In the genomic region with DNA sequence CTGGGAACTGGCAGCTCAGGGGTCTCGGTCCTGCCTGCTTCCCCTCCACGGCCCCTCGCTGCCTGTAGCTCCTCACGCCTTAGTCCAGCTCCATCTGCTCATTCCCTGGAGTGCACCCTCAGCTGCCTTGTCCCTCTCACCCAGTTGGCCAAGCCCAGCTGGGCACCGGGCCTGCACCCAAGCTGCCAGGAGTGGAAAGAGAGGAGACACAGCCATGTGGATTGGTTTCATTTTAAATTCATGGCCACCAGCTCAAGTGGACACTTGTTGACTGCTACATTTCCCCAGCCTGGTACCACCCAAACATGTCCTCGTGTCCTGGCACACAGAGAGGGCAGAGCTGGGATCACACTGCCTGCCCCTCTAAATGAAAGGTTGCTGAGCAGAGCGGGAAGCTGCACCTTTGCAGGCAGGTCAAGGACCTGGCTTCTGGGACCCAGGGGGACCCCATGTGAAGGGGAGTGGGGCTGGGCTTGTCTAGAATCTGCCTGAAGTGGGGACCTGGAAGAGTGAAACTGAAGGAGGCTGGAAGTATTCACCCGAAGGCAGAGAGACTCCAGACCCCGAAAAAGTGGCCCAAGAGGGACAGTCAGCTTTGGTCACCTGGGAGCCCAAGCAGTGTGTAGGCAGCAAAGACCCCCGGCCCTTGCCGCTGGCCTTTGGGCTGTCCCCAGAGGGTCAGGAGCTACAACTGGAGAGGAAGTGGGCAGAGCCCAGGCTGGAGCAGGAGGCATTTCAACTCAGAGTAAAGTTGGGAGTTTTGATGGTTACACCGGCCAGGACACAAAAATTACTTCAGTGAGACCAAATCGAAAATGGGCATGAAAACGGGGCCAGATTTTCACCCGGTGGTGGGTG, we compare ENCODE assay signal across 11 cellular contexts. TPM values are rescaled to one million over a fixed set of nuclear protein-coding genes. Genes with fewer than 3 reads are reported as not detected.
A peak's percentile ranks its signal among the peaks of the same experiment; 100 is the strongest.
DNase-seq lines count a peak whose midpoint lies in the region; ATAC-seq and TF ChIP-seq lines count a peak whose summit lies in the region.
"Had no signal": no experiment of that assay in that cellular context is flagged by ENCODE, and none has a peak within 500 bp of the region (broad histone marks: within the 10 kb centered on the region; RNA-seq: fewer than 3 reads in every experiment).

No MANE protein-coding gene starts in this region.

- peaks cover 2% of the 10 kb centered on the region for H3K79me1 ChIP-seq in neuronal stem cell (ENCODE audit: low read depth, low read length)

- H2BK120ac ChIP-seq in neuronal stem cell (ENCODE audit: low read depth, low read length), result no peak overlapping the region

- H3K14ac ChIP-seq in neuronal stem cell (ENCODE audit: low read length), result no peak overlapping the region

- no peak for TF ChIP-seq EP300 in transverse colon (IDR thresholded peaks at IDR 0.05; ENCODE audit: low read depth)

- H3K36me3 Mint-ChIP-seq in WTC11, result no peaks in the 10 kb centered on the region
- no peaks in the 10 kb centered on the region for H3K36me3 Mint-ChIP-seq in activated CD4-positive, alpha-beta memory T cell treated with anti-CD3 and anti-CD28 coated beads, Interleukin-2, amount 10 ng/mL, durations not matched to agents 7 days and 5 days (ENCODE audit: low read depth)

- H2AFZ ChIP-seq in neuronal stem cell (ENCODE audit: low read length), result peak overlapping the region; percentile 11

- H3K36me3 ChIP-seq in neuronal stem cell (replicated peaks in 1 of 2; ENCODE audit: control insufficient read depth in 2 of 2, insufficient read depth in 2 of 2, low read length in 2 of 2) (no peaks in the 10 kb centered on the region), transverse colon (no peaks in the 10 kb centered on the region)

- in situ Hi-C loops in transverse colon (cut with MboI; ENCODE audit: low pct_ligation_motif_present in 1 of 4, low pct_unique_long_range_greater_than_20kb in 1 of 4, low sequenced_read_pairs in 3 of 4), result no loop called here

- H3K4me2 ChIP-seq in neuronal stem cell (ENCODE audit: insufficient read depth, low read length, poor library complexity, severe bottlenecking), result no peak overlapping the region

- no CpG with 5 or more reads among the region's 15 CpGs for WGBS in neuronal stem cell (ENCODE audit: extremely low coverage in 2 of 2, insufficient read length in 2 of 2, insufficient replicate concordance in 1 of 2), 2 donors
- 74 to 78% methylated on average over 4 to 15 of the region's 15 CpGs for WGBS in transverse colon (ENCODE audit: low coverage in 1 of 2), 2 donors

- H3K4ac ChIP-seq in neuronal stem cell (ENCODE audit: low read length), result no peak overlapping the region

- H3K9ac ChIP-seq in neuronal stem cell (ENCODE audit: low read depth, low read length, poor library complexity), result no peak overlapping the region

- H3K27me3 Mint-ChIP-seq in WTC11 (ENCODE audit: low read depth), result no peaks in the 10 kb centered on the region
- peaks cover 4% of the 10 kb centered on the region for H3K27me3 Mint-ChIP-seq in activated CD4-positive, alpha-beta memory T cell treated with anti-CD3 and anti-CD28 coated beads, Interleukin-2, amount 10 ng/mL, durations not matched to agents 7 days and 5 days

- no peak overlapping the region for H2BK12ac ChIP-seq in neuronal stem cell (ENCODE audit: low read length)

- H3K4me1 ChIP-seq in neuronal stem cell (ENCODE audit: control insufficient read depth in 2 of 2, insufficient read depth in 1 of 2, low read depth in 1 of 2, low read length in 2 of 2) (peaks cover 7 to 10% of the 10 kb centered on the region in 2 donors), transverse colon (peaks cover 13 to 22% (median 15%) of the 10 kb centered on the region in 4 donors)

- H3K27me3 ChIP-seq in neuronal stem cell (ENCODE audit: control insufficient read depth in 3 of 3, insufficient read depth in 3 of 3, low read depth in 1 of 3, low read length in 3 of 3) (peaks cover 0 to 5% (median 4%) of the 10 kb centered on the region in 3 experiments), transverse colon (no peaks in the 10 kb centered on the region)

- no peaks in the 10 kb centered on the region for H3K9me3 Mint-ChIP-seq in WTC11
- H3K9me3 Mint-ChIP-seq in activated CD4-positive, alpha-beta memory T cell treated with anti-CD3 and anti-CD28 coated beads, Interleukin-2, amount 10 ng/mL, durations not matched to agents 7 days and 5 days, result no peaks in the 10 kb centered on the region
- H3K9me3 Mint-ChIP-seq: central memory CD8-positive, alpha-beta T cell had no signal

- H3K27ac ChIP-seq in neuronal stem cell (replicated peaks; ENCODE audit: low read length), result no peak overlapping the region
- H3K27ac ChIP-seq in transverse colon, result peak overlapping the region; percentile 71 to 83 (median 76)
- H3K27ac ChIP-seq: HL-60 had no signal

- no peak for TF ChIP-seq CTCF in WTC11 (IDR thresholded peaks at IDR 0.05)
- TF ChIP-seq CTCF in transverse colon (IDR thresholded peaks at IDR 0.05), result no peak

- peak overlapping the region; percentile 49 for H2AK5ac ChIP-seq in neuronal stem cell (ENCODE audit: low read depth, low read length)

- H2BK5ac ChIP-seq in neuronal stem cell (ENCODE audit: low read length), result no peak overlapping the region

- no peak for TF ChIP-seq POLR2A in transverse colon (IDR thresholded peaks at IDR 0.05)

- no peak overlapping the region for H3K23ac ChIP-seq in neuronal stem cell (ENCODE audit: low read depth, low read length, poor library complexity)

- H4K8ac ChIP-seq in neuronal stem cell (ENCODE audit: low read depth, low read length), result no peak overlapping the region

- H3K9me3 ChIP-seq in neuronal stem cell (replicated peaks in 1 of 2; ENCODE audit: control insufficient read depth in 2 of 2, insufficient read depth in 1 of 2, low read depth in 1 of 2, low read length in 2 of 2) (no peaks in the 10 kb centered on the region), transverse colon (no peaks in the 10 kb centered on the region)

- H3K4me3 Mint-ChIP-seq in WTC11, result no peak overlapping the region
- H3K4me3 Mint-ChIP-seq in activated CD4-positive, alpha-beta memory T cell treated with anti-CD3 and anti-CD28 coated beads, Interleukin-2, amount 10 ng/mL, durations not matched to agents 7 days and 5 days, result no peak overlapping the region
- H3K4me3 Mint-ChIP-seq: central memory CD8-positive, alpha-beta T cell had no signal

- DNase-seq in WTC11 (ENCODE audit: low spot score) (no peak), cardiac septum (ENCODE audit: low spot score) (peak; percentile 83), neuronal stem cell (ENCODE audit: low spot score) (no peak), transverse colon (no peak), NCI-H2227 (lab: John Stamatoyannopoulos, UW; ENCODE audit: unreplicated experiment) (no peak), SW480 (ENCODE audit: low spot score) (no peak), AG20443 (ENCODE audit: low spot score) (no peak)
- no peak for DNase-seq in activated CD4-positive, alpha-beta memory T cell treated with anti-CD3 and anti-CD28 coated beads, Interleukin-2, amount 10 ng/mL, durations not matched to agents 7 days and 5 days
- DNase-seq: MV-4-11 had no signal

- intact Hi-C loops in cardiac septum (cut with DNase I) (no loop called here), transverse colon (cut with DNase I; ENCODE audit: low total_unique reads) (loop anchor here (5.0 kb wide), 1 partner anchor 1004 kb away; no protein-coding TSS in a partner anchor)

- no peak overlapping the region for H3K18ac ChIP-seq in neuronal stem cell (ENCODE audit: low read length)

- H4K91ac ChIP-seq in neuronal stem cell (ENCODE audit: low read depth, low read length, poor library complexity), result no peak overlapping the region

- POLR2A ChIA-PET in WTC11 (lab: Charles Lee), result interaction anchor here (1.4 kb wide), 1 partner anchor 10 kb away, joined by 3 read pairs; no protein-coding TSS in a partner anchor
- POLR2A ChIA-PET in activated CD4-positive, alpha-beta memory T cell treated with anti-CD3 and anti-CD28 coated beads, Interleukin-2, amount 10 ng/mL, durations not matched to agents 7 days and 5 days (lab: Charles Lee), result no interaction called here

- H3K4me3 ChIP-seq in neuronal stem cell (ENCODE audit: low read length in 2 of 2) (no peak overlapping the region), transverse colon (no peak overlapping the region)

- H3K4me1 Mint-ChIP-seq in WTC11, result peaks cover 55% of the 10 kb centered on the region
- peaks cover 2% of the 10 kb centered on the region for H3K4me1 Mint-ChIP-seq in activated CD4-positive, alpha-beta memory T cell treated with anti-CD3 and anti-CD28 coated beads, Interleukin-2, amount 10 ng/mL, durations not matched to agents 7 days and 5 days

- peak overlapping the region; percentile 43 for H3K27ac Mint-ChIP-seq in WTC11
- no peak overlapping the region for H3K27ac Mint-ChIP-seq in activated CD4-positive, alpha-beta memory T cell treated with anti-CD3 and anti-CD28 coated beads, Interleukin-2, amount 10 ng/mL, durations not matched to agents 7 days and 5 days

- no peak for ATAC-seq in WTC11

- CTCF ChIA-PET in WTC11 (lab: Charles Lee), result interaction anchor here (0.7 to 1.6 kb wide), 5 partner anchors 16 to 543 kb away, joined by 3 to 9 read pairs (median 3); no protein-coding TSS in a partner anchor
- CTCF ChIA-PET in activated CD4-positive, alpha-beta memory T cell treated with anti-CD3 and anti-CD28 coated beads, Interleukin-2, amount 10 ng/mL, durations not matched to agents 7 days and 5 days (lab: Charles Lee), result interaction anchor here (0.8 kb wide), 1 partner anchor 24 kb away, joined by 3 read pairs; no protein-coding TSS in a partner anchor

- no peak overlapping the region for H2BK15ac ChIP-seq in neuronal stem cell (ENCODE audit: low read length)

TF ChIP-seq in WTC11, 78 proteins besides CTCF, POLR2A, EP300 and RAD21 (continues in another document):
- TF ChIP-seq, protein P1, sequence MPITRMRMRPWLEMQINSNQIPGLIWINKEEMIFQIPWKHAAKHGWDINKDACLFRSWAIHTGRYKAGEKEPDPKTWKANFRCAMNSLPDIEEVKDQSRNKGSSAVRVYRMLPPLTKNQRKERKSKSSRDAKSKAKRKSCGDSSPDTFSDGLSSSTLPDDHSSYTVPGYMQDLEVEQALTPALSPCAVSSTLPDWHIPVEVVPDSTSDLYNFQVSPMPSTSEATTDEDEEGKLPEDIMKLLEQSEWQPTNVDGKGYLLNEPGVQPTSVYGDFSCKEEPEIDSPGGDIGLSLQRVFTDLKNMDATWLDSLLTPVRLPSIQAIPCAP (CRISPR knock-in tag; IDR thresholded peaks at IDR 0.05), result 0 out of 2 replicates have a peak, but pooled peaks have one; percentile 22

RNA-seq across cellular contexts. Expression of gene BNIP3, which starts 15.0 kb away (rescaled TPM):
- 113 to 203 TPM (median 189 TPM) in 3 replicates for total RNA-seq in WTC11 (2021)
- total RNA-seq in cardiac septum, result 112 TPM
- 22.1 TPM for polyA plus RNA-seq in neuronal stem cell (2013, experiment 1 of 2)
- polyA plus RNA-seq in neuronal stem cell (2013, experiment 2 of 2), result 22.3 TPM
- total RNA-seq in transverse colon, result 10 to 100 TPM in 3 of 4 donors, 1 to 10 TPM in 1; 9.7 to 36.8 (median 27.6) TPM
- 10 to 100 TPM; 60.2 to 62.3 TPM for total RNA-seq in activated CD4-positive, alpha-beta memory T cell treated with anti-CD3 and anti-CD28 coated beads, Interleukin-2, amount 10 ng/mL, durations not matched to agents 7 days and 5 days
